Comparison of ENCODE assay signal across 9 cellular contexts in genomic region chr12:12890492-12890814, GRCh38. TPM values are rescaled to one million over a fixed set of nuclear protein-coding genes. Genes with fewer than 3 reads are reported as not detected.
DNase-seq lines count a peak whose midpoint lies in the region; ATAC-seq and TF ChIP-seq lines count a peak whose summit lies in the region.
"Had no signal": no experiment of that assay in that cellular context is flagged by ENCODE, and none has a peak within 500 bp of the region (broad histone marks: within the 10 kb centered on the region; RNA-seq: fewer than 3 reads in every experiment).

No MANE protein-coding gene starts in this region.

- no peak overlapping the region for H3K27ac Mint-ChIP-seq in CD8-positive, alpha-beta memory T cell

- peak overlapping the region; percentile 92 for H3K4me2 ChIP-seq in neuronal stem cell (ENCODE audit: insufficient read depth, low read length, poor library complexity, severe bottlenecking)

- BruUV-seq in Panc1 (replicated peaks; lab: Mats Ljungman, UMichigan), result no TSS peak

- no peaks in the 10 kb centered on the region for H3K36me3 ChIP-seq in CD8-positive, alpha-beta memory T cell (ENCODE audit: insufficient read depth, low read length)
- peaks cover 6% of the 10 kb centered on the region for H3K36me3 ChIP-seq in Panc1 (ENCODE audit: control insufficient read depth, insufficient read depth, low read length)
- no peaks in the 10 kb centered on the region for H3K36me3 ChIP-seq in esophagus (ENCODE audit: control insufficient read depth in 2 of 2, insufficient read depth in 2 of 2, low read length in 1 of 2)
- H3K36me3 ChIP-seq in neuronal stem cell (replicated peaks in 1 of 2; ENCODE audit: control insufficient read depth in 2 of 2, insufficient read depth in 2 of 2, low read length in 2 of 2), result no peaks in the 10 kb centered on the region

- peaks cover 31 to 70% of the 10 kb centered on the region in 2 donors for H3K27me3 Mint-ChIP-seq in CD8-positive, alpha-beta memory T cell

- no peak for TF ChIP-seq CTCF in Panc1 (IDR thresholded peaks at IDR 0.05)

- H3K4me3 Mint-ChIP-seq in CD8-positive, alpha-beta memory T cell, result peak overlapping the region in 5 of 7 donors; percentile 41 to 77 (median 69)

- POLR2A ChIA-PET in CD8-positive, alpha-beta memory T cell (lab: Charles Lee), result no interaction called here
- POLR2A ChIA-PET in Panc1 (lab: Charles Lee), result interaction anchor here (1.1 to 1.7 kb wide), 2 partner anchors 18 to 53 kb away, joined by 18 to 21 read pairs; no protein-coding TSS in a partner anchor

- H4K91ac ChIP-seq in neuronal stem cell (ENCODE audit: low read depth, low read length, poor library complexity), result no peak overlapping the region

- H3K23ac ChIP-seq in neuronal stem cell (ENCODE audit: low read depth, low read length, poor library complexity), result no peak overlapping the region

- no peak overlapping the region for H4K8ac ChIP-seq in neuronal stem cell (ENCODE audit: low read depth, low read length)

- WGBS in esophagus, 2 donors, result 4 to 17% methylated on average over 12 of the region's 12 CpGs
- no CpG with 5 or more reads among the region's 12 CpGs for WGBS in neuronal stem cell (ENCODE audit: extremely low coverage in 2 of 2, insufficient read length in 2 of 2, insufficient replicate concordance in 1 of 2), 2 donors

- no peak overlapping the region for H2BK5ac ChIP-seq in neuronal stem cell (ENCODE audit: low read length)

- H3K79me1 ChIP-seq in neuronal stem cell (ENCODE audit: low read depth, low read length), result no peaks in the 10 kb centered on the region

- H3K27me3 ChIP-seq in CD8-positive, alpha-beta memory T cell (ENCODE audit: insufficient read depth, low read length, poor library complexity, severe bottlenecking), result peaks cover 4% of the 10 kb centered on the region
- H3K27me3 ChIP-seq in Panc1 (ENCODE audit: control insufficient read depth, insufficient read depth, low read length) (no peaks in the 10 kb centered on the region), esophagus (ENCODE audit: control insufficient read depth in 1 of 2, insufficient read depth in 2 of 2, low read length in 2 of 2) (no peaks in the 10 kb centered on the region), neuronal stem cell (ENCODE audit: control insufficient read depth in 3 of 3, insufficient read depth in 3 of 3, low read depth in 1 of 3, low read length in 3 of 3) (peaks cover 6 to 64% (median 36%) of the 10 kb centered on the region in 3 experiments)

- no peak overlapping the region for H3K9ac ChIP-seq in neuronal stem cell (ENCODE audit: low read depth, low read length, poor library complexity)

- H3K27ac ChIP-seq in CD8-positive, alpha-beta memory T cell (ENCODE audit: low read depth, low read length), result no peak overlapping the region
- peak overlapping the region; percentile 96 for H3K27ac ChIP-seq in Panc1 (ENCODE audit: low read length)
- peak overlapping the region; percentile 54 to 67 for H3K27ac ChIP-seq in esophagus (ENCODE audit: low read depth in 2 of 2, low read length in 1 of 2)
- no peak overlapping the region for H3K27ac ChIP-seq in neuronal stem cell (replicated peaks; ENCODE audit: low read length)

- no peak overlapping the region for H3K4me3 ChIP-seq in CD8-positive, alpha-beta memory T cell (ENCODE audit: low read length)
- peak overlapping the region; percentile 61 to 86 for H3K4me3 ChIP-seq in Panc1 (ENCODE audit: low read depth in 2 of 2, low read length in 2 of 2)
- H3K4me3 ChIP-seq in esophagus (ENCODE audit: low read depth in 1 of 2, low read length in 2 of 2), result peak overlapping the region in 1 of 2 donors; percentile 61
- H3K4me3 ChIP-seq in neuronal stem cell (ENCODE audit: low read length in 2 of 2), result peak overlapping the region; percentile 41 to 75

- no peak overlapping the region for H3K4ac ChIP-seq in neuronal stem cell (ENCODE audit: low read length)

- DNase-seq in CD8-positive, alpha-beta memory T cell, result no peak
- no peak for DNase-seq in Panc1 (ENCODE audit: low read depth, low spot score)
- no peak for DNase-seq in neuronal stem cell (ENCODE audit: low spot score)
- DNase-seq in NCI-H1105 (lab: John Stamatoyannopoulos, UW), result no peak
- DNase-seq in stimulated activated CD4-positive, alpha-beta T cell treated with anti-CD3 and anti-CD28 coated beads, Interleukin-4, amount 100 ng/mL, for 1 hour, result no peak
- DNase-seq in NCI-H510A (lab: John Stamatoyannopoulos, UW), result no peak

- H3K18ac ChIP-seq in neuronal stem cell (ENCODE audit: low read length), result no peak overlapping the region

- in situ Hi-C loops in Panc1 (cut with HindIII; ENCODE audit: low pct_unique_long_range_greater_than_20kb, low sequenced_read_pairs), result no loop called here

- no peak overlapping the region for H3K14ac ChIP-seq in neuronal stem cell (ENCODE audit: low read length)

- H2BK120ac ChIP-seq in neuronal stem cell (ENCODE audit: low read depth, low read length), result no peak overlapping the region

- H2AK5ac ChIP-seq in neuronal stem cell (ENCODE audit: low read depth, low read length), result no peak overlapping the region

- peak overlapping the region; percentile 92 for H2AFZ ChIP-seq in neuronal stem cell (ENCODE audit: low read length)

- intact Hi-C loops in Panc1 (cut with micrococcal nuclease; ENCODE audit: unreplicated experiment), result loop anchor here (5.0 kb wide), 1 partner anchor 73 kb away; no protein-coding TSS in a partner anchor

- CTCF ChIA-PET in CD8-positive, alpha-beta memory T cell (lab: Charles Lee), result interaction anchor here (1.2 to 1.3 kb wide), 2 partner anchors 25 to 26 kb away, joined by 3 read pairs; no protein-coding TSS in a partner anchor
- CTCF ChIA-PET in Panc1 (lab: Charles Lee), result interaction anchor here (1.6 kb wide), 1 partner anchor 78 kb away, joined by 5 read pairs; no protein-coding TSS in a partner anchor

- H3K36me3 Mint-ChIP-seq in CD8-positive, alpha-beta memory T cell, result no peaks in the 10 kb centered on the region

- H3K9me3 ChIP-seq in CD8-positive, alpha-beta memory T cell (ENCODE audit: low read length), result no peaks in the 10 kb centered on the region
- H3K9me3 ChIP-seq in Panc1 (ENCODE audit: control insufficient read depth, insufficient read depth, low read depth, low read length) (no peaks in the 10 kb centered on the region), esophagus (ENCODE audit: control insufficient read depth in 2 of 2, insufficient read depth in 1 of 2, low read depth in 1 of 2, low read length in 1 of 2) (no peaks in the 10 kb centered on the region), neuronal stem cell (replicated peaks in 1 of 2; ENCODE audit: control insufficient read depth in 2 of 2, insufficient read depth in 1 of 2, low read depth in 1 of 2, low read length in 2 of 2) (no peaks in the 10 kb centered on the region)

- no peaks in the 10 kb centered on the region for H3K9me3 Mint-ChIP-seq in CD8-positive, alpha-beta memory T cell

- no peaks in the 10 kb centered on the region for H3K4me1 ChIP-seq in CD8-positive, alpha-beta memory T cell (ENCODE audit: insufficient read depth, low read length)
- H3K4me1 ChIP-seq in Panc1 (ENCODE audit: control insufficient read depth, insufficient read depth, low read length) (peaks cover 38% of the 10 kb centered on the region), esophagus (ENCODE audit: control insufficient read depth in 2 of 2, insufficient read depth in 2 of 2, low read length in 1 of 2) (peaks cover 0 to 6% of the 10 kb centered on the region in 2 donors), neuronal stem cell (ENCODE audit: control insufficient read depth in 2 of 2, insufficient read depth in 1 of 2, low read depth in 1 of 2, low read length in 2 of 2) (peaks cover 5 to 6% of the 10 kb centered on the region in 2 donors)

- no peak overlapping the region for H2BK12ac ChIP-seq in neuronal stem cell (ENCODE audit: low read length)

- H3K4me1 Mint-ChIP-seq in CD8-positive, alpha-beta memory T cell, result peaks cover 8 to 20% (median 10%) of the 10 kb centered on the region in 3 donors

- H2BK15ac ChIP-seq in neuronal stem cell (ENCODE audit: low read length), result no peak overlapping the region

- ATAC-seq in Panc1 (peak; percentile 26), HG03139 (IDR thresholded peaks at IDR 0.05; ENCODE audit: unreplicated experiment) (no peak)

RNA-seq across cellular contexts. Expression of gene GPRC5A, which starts 0.9 kb away (rescaled TPM):
- not detected for total RNA-seq in CD8-positive, alpha-beta memory T cell
- not detected for polyA plus RNA-seq in CD8-positive, alpha-beta memory T cell
- total RNA-seq in Panc1 (2021; ENCODE audit: unreplicated experiment), result 648 TPM
- 548 TPM for polyA plus RNA-seq in Panc1 (2012; ENCODE audit: insufficient read length)
- polyA plus RNA-seq in esophagus, result 10 to 100 TPM; 15.0 to 15.4 TPM
- not detected for polyA plus RNA-seq in neuronal stem cell (2013, experiment 1 of 2)
- not detected for polyA plus RNA-seq in neuronal stem cell (2013, experiment 2 of 2)
- total RNA-seq: T-helper 1 cell treated with Interleukin-12 subunit alpha and Interleukin-12 subunit beta and Interleukin-4 antibody, amounts not matched to agents 30 ng/mL and 1 ng/mL, for 36 hours had no signal

Comparison
In these comparisons a context has a peak if more than half of its experiments do, and no peak if none do; other contexts are left out.
1. H3K27ac ChIP-seq: peak in Panc1 (single experiment) and esophagus (2 of 2); none in CD8-positive, alpha-beta memory T cell (single experiment) and neuronal stem cell (single experiment).
2. RNA of gene GPRC5A, which starts 0.9 kb away (total RNA-seq): 648 TPM in Panc1 (single experiment); not detected in CD8-positive, alpha-beta memory T cell; every median in the first group is over 100 times any median in the second.